Comparison of ENCODE assay signal across 18 cellular contexts in the genomic region with DNA sequence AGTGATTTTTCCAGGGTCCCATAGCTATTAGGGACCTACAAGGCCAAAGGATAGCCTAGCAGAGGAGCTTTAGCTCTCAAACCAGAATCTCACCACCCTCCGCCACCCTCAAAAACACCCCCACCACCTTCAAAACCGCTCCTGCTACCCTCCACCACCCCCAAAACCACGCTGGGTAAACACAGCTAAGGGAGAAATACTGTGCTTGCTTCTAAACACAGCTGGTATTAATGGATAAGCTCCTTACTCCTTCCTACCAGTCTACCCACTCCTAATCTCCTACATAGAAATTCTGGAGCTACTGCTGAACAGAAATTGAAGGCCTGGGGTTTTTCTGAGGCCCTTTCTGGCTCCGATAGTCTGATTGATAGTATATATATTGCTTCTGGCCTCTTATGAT. TPM values are rescaled to one million over a fixed set of nuclear protein-coding genes. Genes with fewer than 3 reads are reported as not detected.
DNase-seq lines count a peak whose midpoint lies in the region; ATAC-seq and TF ChIP-seq lines count a peak whose summit lies in the region.
"Had no signal": no experiment of that assay in that cellular context is flagged by ENCODE, and none has a peak within 500 bp of the region (broad histone marks: within the 10 kb centered on the region; RNA-seq: fewer than 3 reads in every experiment).

No MANE protein-coding gene starts in this region.

- H3K4me3 ChIP-seq in mesenchymal stem cell (ENCODE audit: insufficient read depth in 1 of 2, low read depth in 1 of 2, low read length in 2 of 2), result no peak overlapping the region
- H3K4me3 ChIP-seq: A549, GM23338, K562 had no signal

- no peak overlapping the region for H3K27ac ChIP-seq in mesenchymal stem cell (ENCODE audit: low read length, poor library complexity, severe bottlenecking)
- H3K27ac ChIP-seq: A549, HL-60 had no signal

- H2BK15ac ChIP-seq in mesenchymal stem cell (ENCODE audit: low read depth, poor library complexity, severe bottlenecking), result no peak overlapping the region

- no peaks in the 10 kb centered on the region for H3K9me3 ChIP-seq in mesenchymal stem cell (ENCODE audit: control insufficient read depth, low read length)
- H3K9me3 ChIP-seq: A549, BE2C, Caco-2 had no signal

- H3K36me3 Mint-ChIP-seq in brain, result peaks cover 6% of the 10 kb centered on the region
- H3K36me3 Mint-ChIP-seq: CD8-positive, alpha-beta T cell had no signal

- TF ChIP-seq CTCF in GM13977 (IDR thresholded peaks at IDR 0.05; ENCODE audit: extremely low read depth, insufficient read depth, missing control alignments), result no peak
- no peak for TF ChIP-seq CTCF in brain (conservative IDR thresholded peaks at IDR 0.05)

- H3K4me3 Mint-ChIP-seq in brain, result no peak overlapping the region
- H3K4me3 Mint-ChIP-seq: CD14-positive monocyte; CD8-positive, alpha-beta T cell; GM23338; H9 had no signal

- no peak overlapping the region for H2AFZ ChIP-seq in mesenchymal stem cell (ENCODE audit: low read depth, low read length)
- H2AFZ ChIP-seq: GM23338 had no signal

- no peak overlapping the region for H4K8ac ChIP-seq in mesenchymal stem cell (ENCODE audit: low read length)

- no peak overlapping the region for H3K23ac ChIP-seq in mesenchymal stem cell (ENCODE audit: low read length in 2 of 2)

- H3K4me1 ChIP-seq in mesenchymal stem cell (ENCODE audit: control insufficient read depth, insufficient read depth, low read depth, low read length), result peaks cover 23% of the 10 kb centered on the region

- TF ChIP-seq POLR2A in erythroblast (IDR thresholded peaks at IDR 0.05; ENCODE audit: low read length) (no peak), GM18505 (IDR thresholded peaks at IDR 0.05; ENCODE audit: borderline replicate concordance, extremely low read depth, insufficient read depth, insufficient read length) (no peak)

- no peak overlapping the region for H2BK120ac ChIP-seq in mesenchymal stem cell (ENCODE audit: low read depth, low read length)

- peak; percentile 5 for DNase-seq in GM13977 (ENCODE audit: low spot score)
- no peak for DNase-seq in mesenchymal stem cell
- DNase-seq in COLO829 (ENCODE audit: low spot score), result no peak
- no peak for DNase-seq in erythroblast (lab: John Stamatoyannopoulos, UW)
- DNase-seq: BE2C; Caco-2; CD8-positive, alpha-beta T cell; DND-41; GDM1; H9 had no signal

- H4K91ac ChIP-seq in mesenchymal stem cell (ENCODE audit: low read length), result no peak overlapping the region

- H3K79me1 ChIP-seq in mesenchymal stem cell (replicated peaks; ENCODE audit: low read length, poor library complexity, severe bottlenecking), result no peaks in the 10 kb centered on the region

- H3K27me3 ChIP-seq in mesenchymal stem cell (ENCODE audit: control insufficient read depth in 1 of 2, insufficient read depth in 1 of 2, low read length in 2 of 2), result no peaks in the 10 kb centered on the region
- H3K27me3 ChIP-seq: BE2C had no signal

- H3K27me3 Mint-ChIP-seq in brain, result peaks cover 29% of the 10 kb centered on the region

- peak overlapping the region in 3 of 5 experiments; percentile 36 to 58 (median 42) for H3K27ac Mint-ChIP-seq in brain
- H3K27ac Mint-ChIP-seq: CD8-positive, alpha-beta T cell; GM23338; H9 had no signal

- no peak overlapping the region for H2AK5ac ChIP-seq in mesenchymal stem cell (ENCODE audit: low read length, severe bottlenecking)

- H3K4me2 ChIP-seq in mesenchymal stem cell (ENCODE audit: low read length, poor library complexity, severe bottlenecking), result no peak overlapping the region
- H3K4me2 ChIP-seq: A549, GM23338 had no signal

- ATAC-seq in HG03108 (IDR thresholded peaks at IDR 0.05; ENCODE audit: unreplicated experiment), result no peak
- ATAC-seq in GM18505 (IDR thresholded peaks at IDR 0.05; ENCODE audit: unreplicated experiment), result no peak
- ATAC-seq: A549; CD8-positive, alpha-beta T cell; GM23338; K562 had no signal

- H3K4me1 Mint-ChIP-seq in brain, result peaks cover 32% of the 10 kb centered on the region

- H3K36me3 ChIP-seq in mesenchymal stem cell (ENCODE audit: control insufficient read depth in 1 of 2, insufficient read depth in 2 of 2, low read depth in 1 of 2, low read length in 2 of 2), result peaks cover 29 to 89% of the 10 kb centered on the region in 2 experiments

- no peak overlapping the region for H3K18ac ChIP-seq in mesenchymal stem cell (ENCODE audit: low read depth in 1 of 2, low read length in 2 of 2)

- no peak overlapping the region for H2BK5ac ChIP-seq in mesenchymal stem cell (ENCODE audit: low read depth, low read length, poor library complexity, severe bottlenecking)

- peak overlapping the region; percentile 4 for H3K9ac ChIP-seq in mesenchymal stem cell (ENCODE audit: low read length)

- peaks cover 0 to 6% (median 1%) of the 10 kb centered on the region in 5 experiments for H3K9me3 Mint-ChIP-seq in brain
- H3K9me3 Mint-ChIP-seq: CD8-positive, alpha-beta T cell had no signal

- H2BK12ac ChIP-seq in mesenchymal stem cell (ENCODE audit: low read length in 2 of 2), result no peak overlapping the region

- in situ Hi-C loops in GM13977 (cut with MboI; ENCODE audit: low pct_unique_long_range_greater_than_20kb, low sequenced_read_pairs, unreplicated experiment), result no loop called here

- 65% methylated on average over 4 of the region's 4 CpGs for WGBS in mesenchymal stem cell

- no peak overlapping the region for H3K14ac ChIP-seq in mesenchymal stem cell (ENCODE audit: low read length in 2 of 2)

- H3K4ac ChIP-seq in mesenchymal stem cell (ENCODE audit: low read depth in 1 of 2, low read length in 2 of 2), result no peak overlapping the region

RNA-seq across cellular contexts. Expression of gene LPCAT2, which starts 2.2 kb away (rescaled TPM):
- polyA plus RNA-seq in brain (ENCODE audit: insufficient read depth, low read depth, low replicate concordance), result 1.7 TPM
- 12.2 TPM for polyA plus RNA-seq in mesenchymal stem cell (2013, experiment 1 of 2)
- 13.0 TPM for polyA plus RNA-seq in mesenchymal stem cell (2013, experiment 2 of 2)

RNA-seq across cellular contexts. Expression of gene MMP2, which starts 27.7 kb away (rescaled TPM):
- polyA plus RNA-seq in brain (ENCODE audit: insufficient read depth, low read depth, low replicate concordance), result 4.2 TPM
- polyA plus RNA-seq in mesenchymal stem cell (2013, experiment 1 of 2), result 290 TPM
- polyA plus RNA-seq in mesenchymal stem cell (2013, experiment 2 of 2), result 285 TPM
- polyA plus RNA-seq: CD14-positive monocyte, K562 had no signal

RNA-seq across cellular contexts. Expression of gene CAPNS2, which starts 59.8 kb away (rescaled TPM):
- polyA plus RNA-seq in brain (ENCODE audit: insufficient read depth, low read depth, low replicate concordance), result not detected
- polyA plus RNA-seq in mesenchymal stem cell (2013, experiment 1 of 2), result 0.06 TPM
- 0.05 TPM for polyA plus RNA-seq in mesenchymal stem cell (2013, experiment 2 of 2)
- polyA plus RNA-seq: A549, GM23338 had no signal
